In the genomic region with DNA sequence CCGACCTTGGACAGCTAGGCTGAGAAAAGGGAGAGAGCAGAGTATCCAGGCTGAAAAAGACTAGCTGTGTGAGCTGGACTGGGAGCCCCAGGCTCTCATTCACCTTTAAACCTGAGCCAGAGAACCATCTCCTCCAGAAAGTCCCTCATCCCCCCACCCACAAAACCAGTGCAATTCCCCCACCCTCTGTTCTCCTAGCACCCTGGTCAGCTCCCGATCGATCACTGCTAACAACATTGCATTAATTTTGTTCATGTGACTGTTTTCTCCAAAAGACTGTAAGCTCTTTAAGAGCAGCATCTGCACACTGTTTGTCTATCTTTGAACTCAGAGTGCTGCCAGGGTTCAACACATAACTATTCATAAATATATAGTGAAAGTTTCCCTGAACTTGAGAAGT, we compare ENCODE assay signal across 16 cellular contexts.
DNase-seq lines count a peak whose midpoint lies in the region; ATAC-seq and TF ChIP-seq lines count a peak whose summit lies in the region.
"Had no signal": no experiment of that assay in that cellular context is flagged by ENCODE, and none has a peak within 500 bp of the region (broad histone marks: within the 10 kb centered on the region; RNA-seq: fewer than 3 reads in every experiment).

No MANE protein-coding gene starts in this region.

- H3K27ac ChIP-seq in BLaER1 (peak overlapping the region; percentile 65), GM23338 (ENCODE audit: low read depth) (no peak overlapping the region)

- no peaks in the 10 kb centered on the region for H3K9me3 Mint-ChIP-seq in activated naive CD8-positive, alpha-beta T cell treated with anti-CD3 and anti-CD28 coated beads, Interleukin-2, amount 10 ng/mL, durations not matched to agents 7 days and 5 days
- no peaks in the 10 kb centered on the region for H3K9me3 Mint-ChIP-seq in activated naive CD8-positive, alpha-beta T cell treated with anti-CD3 and anti-CD28 coated beads, Interleukin-2, amount 50 U/mL, for 24 hours
- H3K9me3 Mint-ChIP-seq in GM23338 (no peaks in the 10 kb centered on the region), osteocyte (ENCODE audit: unreplicated experiment) (no peaks in the 10 kb centered on the region)
- H3K9me3 Mint-ChIP-seq: CD4-positive, alpha-beta memory T cell had no signal

- no peaks in the 10 kb centered on the region for H3F3A ChIP-seq in GM23338 (replicated peaks; ENCODE audit: low read depth)

- no peak overlapping the region for H3K9ac ChIP-seq in BLaER1

- POLR2A ChIA-PET in activated naive CD8-positive, alpha-beta T cell treated with anti-CD3 and anti-CD28 coated beads, Interleukin-2, amount 10 ng/mL, durations not matched to agents 7 days and 5 days (lab: Charles Lee), result interaction anchor here (1.0 to 1.1 kb wide), 2 partner anchors 297 to 300 kb away, joined by 3 read pairs; no protein-coding TSS in a partner anchor

- no peak for ATAC-seq in activated naive CD8-positive, alpha-beta T cell treated with anti-CD3 and anti-CD28 coated beads, Interleukin-2, amount 10 ng/mL, durations not matched to agents 7 days and 5 days (ENCODE audit: low read depth)
- no peak for ATAC-seq in activated naive CD8-positive, alpha-beta T cell treated with anti-CD3 and anti-CD28 coated beads, Interleukin-2, amount 50 U/mL, for 24 hours
- ATAC-seq in GM23338, result no peak
- ATAC-seq: GM12878 had no signal

- TF ChIP-seq CTCF in GM23338 (conservative IDR thresholded peaks at IDR 0.05; ENCODE audit: low read depth in 2 of 2) (no peak), osteocyte (IDR thresholded peaks at IDR 0.05) (no peak)

- H4K20me1 ChIP-seq in BLaER1, result no peaks in the 10 kb centered on the region
- no peaks in the 10 kb centered on the region for H4K20me1 ChIP-seq in GM23338 (replicated peaks; ENCODE audit: insufficient read depth)

- DNase-seq in activated naive CD8-positive, alpha-beta T cell treated with anti-CD3 and anti-CD28 coated beads, Interleukin-2, amount 10 ng/mL, durations not matched to agents 7 days and 5 days, result no peak
- DNase-seq in activated naive CD8-positive, alpha-beta T cell treated with anti-CD3 and anti-CD28 coated beads, Interleukin-2, amount 50 U/mL, for 24 hours, result no peak
- DNase-seq in GM23338 (ENCODE audit: low spot score) (no peak), osteocyte (ENCODE audit: extremely low spot score, unreplicated experiment) (peak; percentile 27), DMS153 (lab: John Stamatoyannopoulos, UW) (no peak), kidney glomerular epithelial cell (lab: John Stamatoyannopoulos, UW) (no peak)
- DNase-seq: C1 segment of cervical spinal cord; Calu3; CD4-positive, alpha-beta memory T cell; DMS79; EL; GDM1; GOT3 had no signal

- peak overlapping the region; percentile 78 for H3K27ac Mint-ChIP-seq in activated naive CD8-positive, alpha-beta T cell treated with anti-CD3 and anti-CD28 coated beads, Interleukin-2, amount 10 ng/mL, durations not matched to agents 7 days and 5 days
- H3K27ac Mint-ChIP-seq in activated naive CD8-positive, alpha-beta T cell treated with anti-CD3 and anti-CD28 coated beads, Interleukin-2, amount 50 U/mL, for 24 hours, result no peak overlapping the region
- H3K27ac Mint-ChIP-seq in GM23338, result no peak overlapping the region
- H3K27ac Mint-ChIP-seq in osteocyte (ENCODE audit: unreplicated experiment), result no peak overlapping the region

- H3K4me3 Mint-ChIP-seq in activated naive CD8-positive, alpha-beta T cell treated with anti-CD3 and anti-CD28 coated beads, Interleukin-2, amount 10 ng/mL, durations not matched to agents 7 days and 5 days, result no peak overlapping the region
- no peak overlapping the region for H3K4me3 Mint-ChIP-seq in activated naive CD8-positive, alpha-beta T cell treated with anti-CD3 and anti-CD28 coated beads, Interleukin-2, amount 50 U/mL, for 24 hours
- H3K4me3 Mint-ChIP-seq in GM23338 (no peak overlapping the region), osteocyte (ENCODE audit: unreplicated experiment) (no peak overlapping the region)

- H3K4me2 ChIP-seq in BLaER1, result peak overlapping the region; percentile 78
- no peak overlapping the region for H3K4me2 ChIP-seq in GM23338

- H3K4me3 ChIP-seq in BLaER1, result no peak overlapping the region
- no peak overlapping the region for H3K4me3 ChIP-seq in GM23338
- H3K4me3 ChIP-seq: GM12878, HAP-1 had no signal

- H3K4me1 Mint-ChIP-seq in activated naive CD8-positive, alpha-beta T cell treated with anti-CD3 and anti-CD28 coated beads, Interleukin-2, amount 10 ng/mL, durations not matched to agents 7 days and 5 days, result peaks cover 8% of the 10 kb centered on the region
- H3K4me1 Mint-ChIP-seq in activated naive CD8-positive, alpha-beta T cell treated with anti-CD3 and anti-CD28 coated beads, Interleukin-2, amount 50 U/mL, for 24 hours, result peaks cover 7% of the 10 kb centered on the region
- H3K4me1 Mint-ChIP-seq in GM23338, result peaks cover 7% of the 10 kb centered on the region; the same call in 2 of the 3 replicates
- H3K4me1 Mint-ChIP-seq in osteocyte (ENCODE audit: unreplicated experiment), result peaks cover 4% of the 10 kb centered on the region

- H3K36me3 ChIP-seq in BLaER1 (no peaks in the 10 kb centered on the region), GM23338 (ENCODE audit: insufficient read depth) (no peaks in the 10 kb centered on the region)
- H3K36me3 ChIP-seq: HAP-1 had no signal

- H3K36me3 Mint-ChIP-seq in activated naive CD8-positive, alpha-beta T cell treated with anti-CD3 and anti-CD28 coated beads, Interleukin-2, amount 10 ng/mL, durations not matched to agents 7 days and 5 days, result no peaks in the 10 kb centered on the region
- H3K36me3 Mint-ChIP-seq in activated naive CD8-positive, alpha-beta T cell treated with anti-CD3 and anti-CD28 coated beads, Interleukin-2, amount 50 U/mL, for 24 hours (ENCODE audit: low read depth), result no peaks in the 10 kb centered on the region
- H3K36me3 Mint-ChIP-seq in GM23338 (ENCODE audit: low read depth) (no peaks in the 10 kb centered on the region), osteocyte (ENCODE audit: unreplicated experiment) (no peaks in the 10 kb centered on the region)
- H3K36me3 Mint-ChIP-seq: CD4-positive, alpha-beta memory T cell had no signal

- H3K79me2 ChIP-seq in GM23338 (replicated peaks; ENCODE audit: insufficient read depth), result no peaks in the 10 kb centered on the region

- H3K9me2 ChIP-seq in GM23338 (ENCODE audit: insufficient read depth), result no peaks in the 10 kb centered on the region

- peaks cover 7% of the 10 kb centered on the region for H3K27me3 Mint-ChIP-seq in activated naive CD8-positive, alpha-beta T cell treated with anti-CD3 and anti-CD28 coated beads, Interleukin-2, amount 10 ng/mL, durations not matched to agents 7 days and 5 days
- H3K27me3 Mint-ChIP-seq in activated naive CD8-positive, alpha-beta T cell treated with anti-CD3 and anti-CD28 coated beads, Interleukin-2, amount 50 U/mL, for 24 hours, result no peaks in the 10 kb centered on the region
- H3K27me3 Mint-ChIP-seq in GM23338 (ENCODE audit: insufficient read depth, low read depth, poor library complexity) (peaks cover 9% of the 10 kb centered on the region), osteocyte (ENCODE audit: unreplicated experiment) (peaks cover 29% of the 10 kb centered on the region)
- H3K27me3 Mint-ChIP-seq: CD4-positive, alpha-beta memory T cell had no signal

- no peak overlapping the region for H2AFZ ChIP-seq in GM23338

- no peaks in the 10 kb centered on the region for H3K27me3 ChIP-seq in BLaER1
- peaks cover 10% of the 10 kb centered on the region; the same call in 1 of the 2 replicates for H3K27me3 ChIP-seq in GM23338 (ENCODE audit: insufficient read depth)

- H3K4me1 ChIP-seq in BLaER1 (peaks cover 52% of the 10 kb centered on the region), GM23338 (ENCODE audit: insufficient read depth) (no peaks in the 10 kb centered on the region; the same call in 1 of the 2 replicates)

- no peaks in the 10 kb centered on the region for H3K9me3 ChIP-seq in BLaER1
- H3K9me3 ChIP-seq: HAP-1 had no signal

TF ChIP-seq in GM23338, 12 proteins besides CTCF, POLR2A, EP300 and RAD21:
- no peak for TF ChIP-seq EZH2phosphoT487 (IDR thresholded peaks at IDR 0.05; ENCODE audit: unreplicated experiment)
- TF ChIP-seq, protein P1, sequence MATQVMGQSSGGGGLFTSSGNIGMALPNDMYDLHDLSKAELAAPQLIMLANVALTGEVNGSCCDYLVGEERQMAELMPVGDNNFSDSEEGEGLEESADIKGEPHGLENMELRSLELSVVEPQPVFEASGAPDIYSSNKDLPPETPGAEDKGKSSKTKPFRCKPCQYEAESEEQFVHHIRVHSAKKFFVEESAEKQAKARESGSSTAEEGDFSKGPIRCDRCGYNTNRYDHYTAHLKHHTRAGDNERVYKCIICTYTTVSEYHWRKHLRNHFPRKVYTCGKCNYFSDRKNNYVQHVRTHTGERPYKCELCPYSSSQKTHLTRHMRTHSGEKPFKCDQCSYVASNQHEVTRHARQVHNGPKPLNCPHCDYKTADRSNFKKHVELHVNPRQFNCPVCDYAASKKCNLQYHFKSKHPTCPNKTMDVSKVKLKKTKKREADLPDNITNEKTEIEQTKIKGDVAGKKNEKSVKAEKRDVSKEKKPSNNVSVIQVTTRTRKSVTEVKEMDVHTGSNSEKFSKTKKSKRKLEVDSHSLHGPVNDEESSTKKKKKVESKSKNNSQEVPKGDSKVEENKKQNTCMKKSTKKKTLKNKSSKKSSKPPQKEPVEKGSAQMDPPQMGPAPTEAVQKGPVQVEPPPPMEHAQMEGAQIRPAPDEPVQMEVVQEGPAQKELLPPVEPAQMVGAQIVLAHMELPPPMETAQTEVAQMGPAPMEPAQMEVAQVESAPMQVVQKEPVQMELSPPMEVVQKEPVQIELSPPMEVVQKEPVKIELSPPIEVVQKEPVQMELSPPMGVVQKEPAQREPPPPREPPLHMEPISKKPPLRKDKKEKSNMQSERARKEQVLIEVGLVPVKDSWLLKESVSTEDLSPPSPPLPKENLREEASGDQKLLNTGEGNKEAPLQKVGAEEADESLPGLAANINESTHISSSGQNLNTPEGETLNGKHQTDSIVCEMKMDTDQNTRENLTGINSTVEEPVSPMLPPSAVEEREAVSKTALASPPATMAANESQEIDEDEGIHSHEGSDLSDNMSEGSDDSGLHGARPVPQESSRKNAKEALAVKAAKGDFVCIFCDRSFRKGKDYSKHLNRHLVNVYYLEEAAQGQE (IDR thresholded peaks at IDR 0.05; ENCODE audit: unreplicated experiment), result peak; percentile 57
- no peak for TF ChIP-seq STAT1 (IDR thresholded peaks at IDR 0.05; ENCODE audit: unreplicated experiment)
